In the genomic region with DNA sequence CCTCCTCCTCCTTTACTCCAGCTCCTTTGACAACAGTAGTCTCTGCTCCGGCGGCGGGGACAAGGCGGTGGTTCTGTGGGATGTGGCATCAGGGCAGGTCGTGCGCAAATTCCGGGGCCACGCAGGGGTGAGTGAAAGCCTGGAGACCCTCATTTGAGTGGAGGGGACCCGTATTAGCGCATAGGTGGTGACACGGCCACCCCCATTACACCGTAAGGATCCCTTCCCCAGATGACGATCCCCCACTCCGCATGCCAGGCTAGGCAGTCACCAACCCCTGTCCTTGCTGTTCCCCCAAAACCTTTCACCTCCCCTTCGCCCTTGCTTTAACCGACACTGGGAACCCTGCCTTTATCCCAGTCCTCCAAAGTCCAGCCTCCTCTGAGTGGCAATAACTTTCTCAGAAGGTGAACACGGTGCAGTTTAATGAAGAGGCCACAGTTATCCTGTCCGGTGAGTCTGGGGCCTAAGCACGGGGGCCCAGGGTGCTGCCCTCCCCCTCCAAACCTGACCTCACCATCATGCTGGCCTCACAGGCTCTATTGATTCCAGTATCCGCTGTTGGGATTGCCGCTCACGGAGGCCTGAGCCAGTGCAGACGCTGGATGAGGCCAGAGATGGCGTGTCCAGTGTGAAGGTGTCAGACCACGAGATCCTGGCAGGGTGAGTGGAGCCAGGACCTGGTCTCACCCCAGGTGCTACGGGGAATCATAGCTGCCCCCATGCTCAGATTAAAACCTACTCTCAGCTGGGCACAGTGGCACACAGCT, we compare ENCODE assay signal across 9 cellular contexts. TPM values are rescaled to one million over a fixed set of nuclear protein-coding genes. Genes with fewer than 3 reads are reported as not detected.
DNase-seq lines count a peak whose midpoint lies in the region; ATAC-seq and TF ChIP-seq lines count a peak whose summit lies in the region.
"Had no signal": no experiment of that assay in that cellular context is flagged by ENCODE, and none has a peak within 500 bp of the region (broad histone marks: within the 10 kb centered on the region; RNA-seq: fewer than 3 reads in every experiment).

No MANE protein-coding gene starts in this region.

- TF ChIP-seq CTCF in left lung (IDR thresholded peaks at IDR 0.05) = no peak
- no peak for TF ChIP-seq CTCF in thoracic aorta (IDR thresholded peaks at IDR 0.05)

- ATAC-seq in left lung (no peak), thoracic aorta (ENCODE audit: insufficient number of reproducible peaks, low FRiP score, low read depth) (no peak), HG03469 (IDR thresholded peaks at IDR 0.05; ENCODE audit: unreplicated experiment) (no peak), HG03378 (IDR thresholded peaks at IDR 0.05; ENCODE audit: unreplicated experiment) (no peak)

- peaks cover 38% of the 10 kb centered on the region for H3K4me1 Mint-ChIP-seq in T-helper 2 cell treated with Interferon-gamma antibody and Interleukin-4, amounts not matched to agents 5 μg/mL and 100 μg/mL, for 36 hours (ENCODE audit: low read depth)

- H3K4me1 ChIP-seq in left lung (peaks cover 22 to 47% of the 10 kb centered on the region in 2 donors), thoracic aorta (ENCODE audit: control insufficient read depth in 1 of 2, low read depth in 2 of 2) (peaks cover 25 to 43% of the 10 kb centered on the region in 2 donors)

- H3K27ac Mint-ChIP-seq in T-helper 2 cell treated with Interferon-gamma antibody and Interleukin-4, amounts not matched to agents 5 μg/mL and 100 μg/mL, for 36 hours = peak overlapping the region; percentile 99

- H3K36me3 ChIP-seq in left lung (peaks cover 3 to 36% of the 10 kb centered on the region in 2 donors), thoracic aorta (peaks cover 19% of the 10 kb centered on the region)

- no peaks in the 10 kb centered on the region for H3K27me3 Mint-ChIP-seq in T-helper 2 cell treated with Interferon-gamma antibody and Interleukin-4, amounts not matched to agents 5 μg/mL and 100 μg/mL, for 36 hours (ENCODE audit: low read depth)

- H3K4me3 ChIP-seq in left lung (peak overlapping the region; percentile 79 to 91), thoracic aorta (peak overlapping the region; percentile 84)

- intact Hi-C loops in left lung (cut with DNase I) = loop anchor here in 1 of 2 donors (10.0 kb wide), 1 partner anchor 106 kb away; no protein-coding TSS in a partner anchor

- peak overlapping the region; percentile 99 for H3K27ac ChIP-seq in angular gyrus (ENCODE audit: low read depth, low read length)
- peak overlapping the region; percentile 94 to 96 for H3K27ac ChIP-seq in left lung
- H3K27ac ChIP-seq in thoracic aorta = peak overlapping the region; percentile 90 to 100

- no peak for DNase-seq in T-helper 2 cell treated with Interferon-gamma antibody and Interleukin-4, amounts not matched to agents 5 μg/mL and 100 μg/mL, for 36 hours (ENCODE audit: low spot score)
- DNase-seq in T-helper 2 cell (no peak), left lung (peak in 1 of 2 donors; percentile 80), thoracic aorta (ENCODE audit: low spot score) (no peak), HT-29 (ENCODE audit: low spot score) (no peak)

- peaks cover 34% of the 10 kb centered on the region for H3K36me3 Mint-ChIP-seq in T-helper 2 cell treated with Interferon-gamma antibody and Interleukin-4, amounts not matched to agents 5 μg/mL and 100 μg/mL, for 36 hours (ENCODE audit: low read depth)

- H3K4me3 Mint-ChIP-seq in T-helper 2 cell treated with Interferon-gamma antibody and Interleukin-4, amounts not matched to agents 5 μg/mL and 100 μg/mL, for 36 hours = peak overlapping the region; percentile 98

- H3K9me3 Mint-ChIP-seq in T-helper 2 cell treated with Interferon-gamma antibody and Interleukin-4, amounts not matched to agents 5 μg/mL and 100 μg/mL, for 36 hours = no peaks in the 10 kb centered on the region

- H3K9me3 ChIP-seq in left lung (no peaks in the 10 kb centered on the region), thoracic aorta (no peaks in the 10 kb centered on the region)

- no peaks in the 10 kb centered on the region for H3K27me3 ChIP-seq in left lung
- H3K27me3 ChIP-seq in thoracic aorta (replicated peaks; ENCODE audit: insufficient read depth) = no peaks in the 10 kb centered on the region

RNA-seq across cellular contexts. Expression of a gene that starts 3.7 kb away (rescaled TPM):
- total RNA-seq in left lung = 10 to 100 TPM in 1 of 2 donors, 1 to 10 TPM in 1; 9.0 to 10.8 TPM
- 10 to 100 TPM; 12.1 to 16.2 TPM for total RNA-seq in thoracic aorta
- 21.7 and 22.1 TPM in 2 replicates for total RNA-seq in HT-29 (2014; rRNA removed; shearing (Covaris generic))

RNA-seq across cellular contexts. Expression of a gene that starts 3.8 kb away (rescaled TPM):
- total RNA-seq in left lung (100 to 1,000 TPM; 164 to 176 TPM), thoracic aorta (100 to 1,000 TPM; 111 to 118 TPM)
- 18.4 and 35.1 TPM in 2 replicates for total RNA-seq in HT-29 (2014; rRNA removed; shearing (Covaris generic))

RNA-seq across cellular contexts. Expression of a gene that starts 11.3 kb away (rescaled TPM):
- 10 to 100 TPM; 63.8 to 70.1 TPM for total RNA-seq in left lung
- total RNA-seq in thoracic aorta = 100 to 1,000 TPM; 101 to 114 TPM
- 95.0 and 95.4 TPM in 2 replicates for total RNA-seq in HT-29 (2014; rRNA removed; shearing (Covaris generic))

RNA-seq across cellular contexts. Expression of a gene that starts 17.5 kb away (rescaled TPM):
- total RNA-seq in left lung (not detected), thoracic aorta (not detected)
- total RNA-seq in HT-29 (2014; rRNA removed; shearing (Covaris generic)) = not detected in 2 replicates
- total RNA-seq: LHCN-M2 had no signal

RNA-seq across cellular contexts. Expression of a gene that starts 26.1 kb away (rescaled TPM):
- 1 to 10 TPM; 6.0 to 6.9 TPM for total RNA-seq in left lung
- 1 to 10 TPM; 3.0 to 3.9 TPM for total RNA-seq in thoracic aorta
- total RNA-seq in HT-29 (2014; rRNA removed; shearing (Covaris generic)) = 32.9 and 38.0 TPM in 2 replicates
